In genomic region chr22:45903355-45904149, GRCh38 we compare ENCODE assay signal across 12 cellular contexts.
DNase-seq lines count a peak whose midpoint lies in the region; ATAC-seq and TF ChIP-seq lines count a peak whose summit lies in the region.
"Had no signal": no experiment of that assay in that cellular context is flagged by ENCODE, and none has a peak within 500 bp of the region (broad histone marks: within the 10 kb centered on the region; RNA-seq: fewer than 3 reads in every experiment).

No MANE protein-coding gene starts in this region.

- peaks cover 8% of the 10 kb centered on the region for H3K4me1 Mint-ChIP-seq in progenitor cell of endocrine pancreas (ENCODE audit: low read depth)
- H3K4me1 Mint-ChIP-seq: activated naive CD8-positive, alpha-beta T cell treated with anti-CD3 and anti-CD28 coated beads, Interleukin-2, amount 10 ng/mL, durations not matched to agents 7 days and 5 days had no signal

- H3K79me2 ChIP-seq in Karpas-422 (ENCODE audit: low read length): no peaks in the 10 kb centered on the region

- H3K27me3 ChIP-seq in mesenchymal stem cell (ENCODE audit: control insufficient read depth in 1 of 2, insufficient read depth in 1 of 2, low read length in 2 of 2) (peaks cover 4 to 55% of the 10 kb centered on the region in 2 experiments), Karpas-422 (ENCODE audit: low read length) (no peaks in the 10 kb centered on the region)

- H2BK5ac ChIP-seq in mesenchymal stem cell (ENCODE audit: low read depth, low read length, poor library complexity, severe bottlenecking): no peak overlapping the region

- H3K79me1 ChIP-seq in mesenchymal stem cell (replicated peaks; ENCODE audit: low read length, poor library complexity, severe bottlenecking): no peaks in the 10 kb centered on the region

- WGBS in mesenchymal stem cell: 34% methylated on average over 29 of the region's 29 CpGs

- H3K14ac ChIP-seq in mesenchymal stem cell (ENCODE audit: low read length in 2 of 2): peak overlapping the region in 1 of 2 experiments; percentile 44

- H3K9me3 ChIP-seq in mesenchymal stem cell (ENCODE audit: control insufficient read depth, low read length) (no peaks in the 10 kb centered on the region), Karpas-422 (ENCODE audit: low read length) (no peaks in the 10 kb centered on the region)
- H3K9me3 ChIP-seq: Caco-2 had no signal

- H3K4me2 ChIP-seq in mesenchymal stem cell (ENCODE audit: low read length, poor library complexity, severe bottlenecking): peak overlapping the region; percentile 45
- no peak overlapping the region for H3K4me2 ChIP-seq in Karpas-422 (ENCODE audit: low read depth, low read length, poor library complexity, severe bottlenecking)

- H4K91ac ChIP-seq in mesenchymal stem cell (ENCODE audit: low read length): no peak overlapping the region

- no peak overlapping the region for H3K4me3 ChIP-seq in cardiac fibroblast (replicated peaks in 1 of 2; ENCODE audit: low read depth in 2 of 2, low read length in 2 of 2)
- no peak overlapping the region for H3K4me3 ChIP-seq in mesenchymal stem cell (ENCODE audit: insufficient read depth in 1 of 2, low read depth in 1 of 2, low read length in 2 of 2)
- H3K4me3 ChIP-seq in Karpas-422 (ENCODE audit: low read length): no peak overlapping the region

- 0 out of 2 replicates have a peak, but pooled peaks cover 4% of the 10 kb centered on the region for H4K20me1 ChIP-seq in Karpas-422 (ENCODE audit: insufficient read depth, low read depth, low read length)

- H3K27ac ChIP-seq in mesenchymal stem cell (ENCODE audit: low read length, poor library complexity, severe bottlenecking) (no peak overlapping the region), Karpas-422 (ENCODE audit: low read length) (no peak overlapping the region)

- no peak overlapping the region for H3K4ac ChIP-seq in mesenchymal stem cell (ENCODE audit: low read depth in 1 of 2, low read length in 2 of 2)

- H2AFZ ChIP-seq in mesenchymal stem cell (ENCODE audit: low read depth, low read length) (no peak overlapping the region), Karpas-422 (ENCODE audit: low read length) (no peak overlapping the region)

- H3K4me1 ChIP-seq in mesenchymal stem cell (ENCODE audit: control insufficient read depth, insufficient read depth, low read depth, low read length) (peaks cover 40% of the 10 kb centered on the region), Karpas-422 (ENCODE audit: low read length) (no peaks in the 10 kb centered on the region)
- H3K4me1 ChIP-seq: Caco-2 had no signal

- no peak overlapping the region for H3K4me3 Mint-ChIP-seq in progenitor cell of endocrine pancreas (ENCODE audit: low read depth)
- H3K4me3 Mint-ChIP-seq: activated naive CD8-positive, alpha-beta T cell treated with anti-CD3 and anti-CD28 coated beads, Interleukin-2, amount 10 ng/mL, durations not matched to agents 7 days and 5 days had no signal

- no peak overlapping the region for H3K23ac ChIP-seq in mesenchymal stem cell (ENCODE audit: low read length in 2 of 2)

- no peaks in the 10 kb centered on the region for H3K36me3 ChIP-seq in mesenchymal stem cell (ENCODE audit: control insufficient read depth in 1 of 2, insufficient read depth in 2 of 2, low read depth in 1 of 2, low read length in 2 of 2)
- no peaks in the 10 kb centered on the region for H3K36me3 ChIP-seq in Karpas-422 (ENCODE audit: insufficient read depth, low read length)

- no peak for ATAC-seq in GM21786 (IDR thresholded peaks at IDR 0.05; ENCODE audit: unreplicated experiment)

- H2BK15ac ChIP-seq in mesenchymal stem cell (ENCODE audit: low read depth, poor library complexity, severe bottlenecking): no peak overlapping the region

- H3K27me3 Mint-ChIP-seq in progenitor cell of endocrine pancreas: peaks cover 19% of the 10 kb centered on the region

- peak overlapping the region in 1 of 2 experiments; percentile 43 for H2BK12ac ChIP-seq in mesenchymal stem cell (ENCODE audit: low read length in 2 of 2)

- DNase-seq in AG08396 (ENCODE audit: low spot score): peak; percentile 87
- DNase-seq in LHCN-M2 (ENCODE audit: low read depth): peak; percentile 79
- peak; percentile 59 to 65 for DNase-seq in cardiac fibroblast (ENCODE audit: low read depth in 2 of 2)
- peak; percentile 82 for DNase-seq in mesenchymal stem cell
- no peak for DNase-seq in GM20000 (ENCODE audit: low spot score)
- DNase-seq in progenitor cell of endocrine pancreas (ENCODE audit: low spot score, unreplicated experiment): no peak
- DNase-seq in Karpas-422: no peak
- DNase-seq: activated naive CD8-positive, alpha-beta T cell treated with anti-CD3 and anti-CD28 coated beads, Interleukin-2, amount 10 ng/mL, durations not matched to agents 7 days and 5 days; Caco-2; Kasumi-1; nucleus accumbens had no signal

- no peak overlapping the region for H4K8ac ChIP-seq in mesenchymal stem cell (ENCODE audit: low read length)

- H3K36me3 Mint-ChIP-seq in progenitor cell of endocrine pancreas (ENCODE audit: insufficient read depth): no peaks in the 10 kb centered on the region
- H3K36me3 Mint-ChIP-seq: activated naive CD8-positive, alpha-beta T cell treated with anti-CD3 and anti-CD28 coated beads, Interleukin-2, amount 10 ng/mL, durations not matched to agents 7 days and 5 days had no signal

- H2AK5ac ChIP-seq in mesenchymal stem cell (ENCODE audit: low read length, severe bottlenecking): peak overlapping the region; percentile 18

- H3K9me3 Mint-ChIP-seq in progenitor cell of endocrine pancreas (ENCODE audit: low read depth): no peaks in the 10 kb centered on the region
- H3K9me3 Mint-ChIP-seq: activated naive CD8-positive, alpha-beta T cell treated with anti-CD3 and anti-CD28 coated beads, Interleukin-2, amount 10 ng/mL, durations not matched to agents 7 days and 5 days had no signal

- TF ChIP-seq CTCF in cardiac fibroblast (IDR thresholded peaks at IDR 0.05; ENCODE audit: low read depth, low read length): no peak
- TF ChIP-seq CTCF in GM20000 (IDR thresholded peaks at IDR 0.05; ENCODE audit: extremely low read depth, missing control alignments): no peak
- TF ChIP-seq CTCF in progenitor cell of endocrine pancreas (IDR thresholded peaks at IDR 0.05; ENCODE audit: unreplicated experiment): no peak

- H3K9me2 ChIP-seq in Karpas-422 (replicated peaks; ENCODE audit: insufficient read depth, low read length): no peaks in the 10 kb centered on the region

- H2BK120ac ChIP-seq in mesenchymal stem cell (ENCODE audit: low read depth, low read length): no peak overlapping the region

- no peak overlapping the region for H3K9ac ChIP-seq in mesenchymal stem cell (ENCODE audit: low read length)
- no peak overlapping the region for H3K9ac ChIP-seq in Karpas-422 (ENCODE audit: low read length)

- peak overlapping the region in 1 of 2 experiments; percentile 16 for H3K18ac ChIP-seq in mesenchymal stem cell (ENCODE audit: low read depth in 1 of 2, low read length in 2 of 2)

- H3K27ac Mint-ChIP-seq in progenitor cell of endocrine pancreas: no peak overlapping the region
- H3K27ac Mint-ChIP-seq: activated naive CD8-positive, alpha-beta T cell treated with anti-CD3 and anti-CD28 coated beads, Interleukin-2, amount 10 ng/mL, durations not matched to agents 7 days and 5 days had no signal

Comparison
In these comparisons a context has a peak if more than half of its experiments do, and no peak if none do; other contexts are left out.
1. DNase-seq: peak in AG08396 (single experiment), LHCN-M2 (single experiment), cardiac fibroblast (2 of 2) and mesenchymal stem cell (single experiment); none in GM20000 (single experiment), progenitor cell of endocrine pancreas (single experiment) and Karpas-422 (single experiment).